ENCODE assay signal across 18 cellular contexts in the genomic region with DNA sequence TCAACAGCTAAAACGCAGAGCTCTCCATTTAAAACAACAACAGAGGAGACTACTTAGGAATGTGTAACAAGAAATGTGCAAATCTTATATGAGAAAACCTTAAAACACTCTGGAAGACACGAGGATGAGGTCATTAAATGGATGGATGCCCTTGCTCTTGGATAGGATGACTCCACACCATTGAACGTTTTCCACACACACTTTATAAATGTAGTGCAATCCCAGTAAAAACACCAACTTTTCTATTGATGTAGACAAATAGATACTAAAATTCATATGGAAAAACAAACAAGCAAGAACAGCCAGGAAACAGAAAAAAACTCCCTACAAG. TPM values are rescaled to one million over a fixed set of nuclear protein-coding genes. Genes with fewer than 3 reads are reported as not detected.
A peak's percentile ranks its signal among the peaks of the same experiment; 100 is the strongest.
DNase-seq lines count a peak whose midpoint lies in the region; TF ChIP-seq lines count a peak whose summit lies in the region.
"Had no signal": no experiment of that assay in that cellular context is flagged by ENCODE, and none has a peak within 500 bp of the region (broad histone marks: within the 10 kb centered on the region; RNA-seq: fewer than 3 reads in every experiment).

No MANE protein-coding gene starts in this region.

- no peaks in the 10 kb centered on the region for H3K9me2 ChIP-seq in GM23248 (ENCODE audit: insufficient read depth)
- H3K9me2 ChIP-seq: SK-N-SH had no signal

- no peak overlapping the region for H3K27ac ChIP-seq in GM23248
- peak overlapping the region; percentile 46 for H3K27ac ChIP-seq in left ventricle myocardium inferior (replicated peaks)
- H3K27ac ChIP-seq in sigmoid colon, result peak overlapping the region in 2 of 4 donors; percentile 6 to 19
- no peak overlapping the region for H3K27ac ChIP-seq in mammary epithelial cell (ENCODE audit: insufficient read depth, low read depth, low read length)

- TF ChIP-seq EP300 in sigmoid colon (IDR thresholded peaks at IDR 0.05), result no peak

- intact Hi-C loops in left ventricle myocardium inferior (cut with micrococcal nuclease) (no loop called here), sigmoid colon (cut with DNase I) (no loop called here), mammary epithelial cell (cut with micrococcal nuclease) (no loop called here)

- TF ChIP-seq POLR2A in sigmoid colon (IDR thresholded peaks at IDR 0.05), result no peak

- peak; percentile 60 for DNase-seq in GM23248
- DNase-seq in chondrocyte (ENCODE audit: low spot score), result no peak
- DNase-seq in left ventricle myocardium inferior, result no peak
- peak; percentile 46 for DNase-seq in sigmoid colon
- no peak for DNase-seq in NCI-H128 (lab: John Stamatoyannopoulos, UW; ENCODE audit: unreplicated experiment)
- DNase-seq in mammary epithelial cell, result no peak
- no peak for DNase-seq in NCI-H446 treated with DMSO at 0.1 percent for 48 hours (lab: John Stamatoyannopoulos, UW)
- DNase-seq: ACHN; CD4-positive, alpha-beta T cell; DMS79; HCEC 1CT; KG1; NCI-H1048; NCI-H146; NCI-H2081; NCI-H510A; NCI-H82; SK-N-SH had no signal

- dilution Hi-C loops in mammary epithelial cell (cut with HindIII; ENCODE audit: low sequenced_read_pairs), result loop anchor here (25.0 kb wide), 1 partner anchor 249 kb away; no protein-coding TSS in a partner anchor

- H3K9ac ChIP-seq in GM23248 (no peak overlapping the region), mammary epithelial cell (ENCODE audit: insufficient read depth, low read length) (no peak overlapping the region)
- H3K9ac ChIP-seq: SK-N-SH had no signal

- peaks cover 25% of the 10 kb centered on the region for H3F3A ChIP-seq in GM23248 (ENCODE audit: insufficient read depth)

- in situ Hi-C loops in GM23248 (cut with MboI), result no loop called here
- in situ Hi-C loops in mammary epithelial cell (cut with MboI; ENCODE audit: low sequenced_read_pairs in 2 of 2), result loop anchor here in 1 of 2 donors (25.0 kb wide), 1 partner anchor 149 kb away; no protein-coding TSS in a partner anchor

- BruUV-seq in mammary epithelial cell (replicated peaks; lab: Mats Ljungman, UMichigan), result no TSS peak

- no peaks in the 10 kb centered on the region for H3K36me3 ChIP-seq in GM23248 (ENCODE audit: low read depth)
- no peaks in the 10 kb centered on the region for H3K36me3 ChIP-seq in left ventricle myocardium inferior
- H3K36me3 ChIP-seq in sigmoid colon, result no peaks in the 10 kb centered on the region
- H3K36me3 ChIP-seq in mammary epithelial cell (ENCODE audit: insufficient read depth, low read length), result no peaks in the 10 kb centered on the region

- H3K4me1 ChIP-seq in GM23248 (ENCODE audit: insufficient read depth) (peaks cover 13% of the 10 kb centered on the region), left ventricle myocardium inferior (peaks cover 20% of the 10 kb centered on the region), sigmoid colon (peaks cover 0 to 15% (median 0%) of the 10 kb centered on the region in 4 donors), mammary epithelial cell (ENCODE audit: insufficient read depth, low read length) (no peaks in the 10 kb centered on the region)

- peak overlapping the region; percentile 55 for H3K27ac Mint-ChIP-seq in chondrocyte (ENCODE audit: unreplicated experiment)
- H3K27ac Mint-ChIP-seq: CD4-positive, alpha-beta T cell had no signal

- no peaks in the 10 kb centered on the region for H3K27me3 Mint-ChIP-seq in chondrocyte (ENCODE audit: low read depth)

- H3K4me1 Mint-ChIP-seq in chondrocyte (ENCODE audit: low read depth), result peaks cover 17% of the 10 kb centered on the region

- 7 to 14% methylated on average over 3 of the region's 3 CpGs for WGBS in GM23248 (ENCODE audit: low coverage in 1 of 2, low lambda C conversion rate in 2 of 2, missing lambda C conversion rate in 2 of 2), 2 experiments
- 54 to 57% methylated on average over 3 of the region's 3 CpGs for WGBS in sigmoid colon, 2 donors
- 69% methylated on average over 3 of the region's 3 CpGs for WGBS in mammary epithelial cell (ENCODE audit: low coverage, missing lambda C conversion rate)

- CTCF ChIA-PET in mammary epithelial cell (lab: Charles Lee; ENCODE audit: low non-redundant PET), result no interaction called here

- TF ChIP-seq CTCF in chondrocyte (IDR thresholded peaks at IDR 0.05) (no peak), left ventricle myocardium inferior (IDR thresholded peaks at IDR 0.05; ENCODE audit: borderline replicate concordance) (no peak), sigmoid colon (IDR thresholded peaks at IDR 0.05) (no peak), mammary epithelial cell (conservative IDR thresholded peaks at IDR 0.05 in 1 of 2, IDR thresholded peaks at IDR 0.05 in 1 of 2; ENCODE audit: extremely low read depth in 1 of 2, insufficient read depth in 1 of 2, low read depth in 1 of 2, low read length in 2 of 2) (no peak)

- no peaks in the 10 kb centered on the region for H3K9me3 ChIP-seq in GM23248 (ENCODE audit: low read depth)
- H3K9me3 ChIP-seq in left ventricle myocardium inferior (replicated peaks), result peaks cover 15% of the 10 kb centered on the region
- no peaks in the 10 kb centered on the region for H3K9me3 ChIP-seq in sigmoid colon
- peaks cover 10% of the 10 kb centered on the region for H3K9me3 ChIP-seq in mammary epithelial cell (replicated peaks; ENCODE audit: insufficient read depth, low read length)
- H3K9me3 ChIP-seq: SK-N-SH had no signal

- no peak overlapping the region for H3K4me3 Mint-ChIP-seq in chondrocyte (ENCODE audit: unreplicated experiment)
- H3K4me3 Mint-ChIP-seq: CD4-positive, alpha-beta T cell had no signal

- H3K9me3 Mint-ChIP-seq in chondrocyte (ENCODE audit: low read depth), result peaks cover 4% of the 10 kb centered on the region

- H4K20me1 ChIP-seq in GM23248 (ENCODE audit: insufficient read depth) (no peaks in the 10 kb centered on the region), mammary epithelial cell (ENCODE audit: insufficient read depth, low read length) (no peaks in the 10 kb centered on the region)

- H2AFZ ChIP-seq in GM23248, result no peak overlapping the region
- no peak overlapping the region for H2AFZ ChIP-seq in mammary epithelial cell (ENCODE audit: low read depth, low read length)

- no peaks in the 10 kb centered on the region for H3K36me3 Mint-ChIP-seq in chondrocyte (ENCODE audit: low read depth)

- H3K4me2 ChIP-seq in GM23248 (ENCODE audit: unreplicated experiment) (no peak overlapping the region), mammary epithelial cell (ENCODE audit: insufficient read depth, low read depth, low read length) (no peak overlapping the region)
- H3K4me2 ChIP-seq: SK-N-SH had no signal

- no peaks in the 10 kb centered on the region for H3K27me3 ChIP-seq in GM23248 (replicated peaks; ENCODE audit: insufficient read depth)
- no peaks in the 10 kb centered on the region for H3K27me3 ChIP-seq in left ventricle myocardium inferior (ENCODE audit: low read depth)
- H3K27me3 ChIP-seq in sigmoid colon, result no peaks in the 10 kb centered on the region
- peaks cover 2% of the 10 kb centered on the region for H3K27me3 ChIP-seq in mammary epithelial cell (ENCODE audit: insufficient read depth, low read length)

- H3K79me2 ChIP-seq in GM23248 (ENCODE audit: insufficient read depth), result no peaks in the 10 kb centered on the region
- H3K79me2 ChIP-seq in mammary epithelial cell (ENCODE audit: insufficient read depth, low read length), result no peaks in the 10 kb centered on the region

- H3K4me3 ChIP-seq in GM23248, result no peak overlapping the region
- H3K4me3 ChIP-seq in left ventricle myocardium inferior, result no peak overlapping the region
- no peak overlapping the region for H3K4me3 ChIP-seq in sigmoid colon
- H3K4me3 ChIP-seq in mammary epithelial cell (replicated peaks in 1 of 3; ENCODE audit: insufficient read depth in 1 of 3, low read depth in 2 of 3, low read length in 3 of 3), result no peak overlapping the region

RNA-seq across cellular contexts. Expression of gene COL6A1, which starts 18.4 kb away (rescaled TPM):
- total RNA-seq in GM23248 (2014; rRNA removed; shearing (Covaris generic)), result 1,783 and 1,897 TPM in 2 replicates
- polyA plus RNA-seq in GM23248 (2016; fragmentation: Nextera tagmentation; extraction: Ambion mirVana), result 685 and 707 TPM in 2 replicates
- 994 to 1,063 TPM (median 1,052 TPM) in 3 replicates for total RNA-seq in chondrocyte
- total RNA-seq in left ventricle myocardium inferior, result 154 TPM
- 1,000 to 10,000 TPM in 2 of 4 donors, 100 to 1,000 TPM in 2; 622 to 1,755 (median 1,184) TPM for total RNA-seq in sigmoid colon
- polyA plus RNA-seq in sigmoid colon, result 100 to 1,000 TPM in 1 of 3 donors, 10 to 100 TPM in 2; 14.3 to 131 (median 28.2) TPM
- total RNA-seq in mammary epithelial cell, result 100 to 1,000 TPM in 1 of 2 donors, 1 to 10 TPM in 1; 9.1 to 156 TPM
- polyA plus RNA-seq in mammary epithelial cell, result 12.0 TPM
- polyA minus RNA-seq in mammary epithelial cell, result 4.4 TPM

Comparison
In these comparisons a context has a peak if more than half of its experiments do, and no peak if none do; other contexts are left out.
1. DNase-seq: peak in GM23248 (single experiment) and sigmoid colon (single experiment); none in chondrocyte (single experiment), left ventricle myocardium inferior (single experiment), NCI-H128 (single experiment), mammary epithelial cell (single experiment) and NCI-H446 treated with DMSO at 0.1 percent for 48 hours (single experiment).